ENCODE assay signal across 1 cellular context in genomic region chr3:197501879-197502620, GRCh38.
TF ChIP-seq lines count a peak whose summit lies in the region.

No MANE protein-coding gene starts in this region.

TF ChIP-seq in GM23338, 12 proteins besides CTCF, POLR2A, EP300 and RAD21 (continued from another document):
- TF ChIP-seq, protein P1, sequence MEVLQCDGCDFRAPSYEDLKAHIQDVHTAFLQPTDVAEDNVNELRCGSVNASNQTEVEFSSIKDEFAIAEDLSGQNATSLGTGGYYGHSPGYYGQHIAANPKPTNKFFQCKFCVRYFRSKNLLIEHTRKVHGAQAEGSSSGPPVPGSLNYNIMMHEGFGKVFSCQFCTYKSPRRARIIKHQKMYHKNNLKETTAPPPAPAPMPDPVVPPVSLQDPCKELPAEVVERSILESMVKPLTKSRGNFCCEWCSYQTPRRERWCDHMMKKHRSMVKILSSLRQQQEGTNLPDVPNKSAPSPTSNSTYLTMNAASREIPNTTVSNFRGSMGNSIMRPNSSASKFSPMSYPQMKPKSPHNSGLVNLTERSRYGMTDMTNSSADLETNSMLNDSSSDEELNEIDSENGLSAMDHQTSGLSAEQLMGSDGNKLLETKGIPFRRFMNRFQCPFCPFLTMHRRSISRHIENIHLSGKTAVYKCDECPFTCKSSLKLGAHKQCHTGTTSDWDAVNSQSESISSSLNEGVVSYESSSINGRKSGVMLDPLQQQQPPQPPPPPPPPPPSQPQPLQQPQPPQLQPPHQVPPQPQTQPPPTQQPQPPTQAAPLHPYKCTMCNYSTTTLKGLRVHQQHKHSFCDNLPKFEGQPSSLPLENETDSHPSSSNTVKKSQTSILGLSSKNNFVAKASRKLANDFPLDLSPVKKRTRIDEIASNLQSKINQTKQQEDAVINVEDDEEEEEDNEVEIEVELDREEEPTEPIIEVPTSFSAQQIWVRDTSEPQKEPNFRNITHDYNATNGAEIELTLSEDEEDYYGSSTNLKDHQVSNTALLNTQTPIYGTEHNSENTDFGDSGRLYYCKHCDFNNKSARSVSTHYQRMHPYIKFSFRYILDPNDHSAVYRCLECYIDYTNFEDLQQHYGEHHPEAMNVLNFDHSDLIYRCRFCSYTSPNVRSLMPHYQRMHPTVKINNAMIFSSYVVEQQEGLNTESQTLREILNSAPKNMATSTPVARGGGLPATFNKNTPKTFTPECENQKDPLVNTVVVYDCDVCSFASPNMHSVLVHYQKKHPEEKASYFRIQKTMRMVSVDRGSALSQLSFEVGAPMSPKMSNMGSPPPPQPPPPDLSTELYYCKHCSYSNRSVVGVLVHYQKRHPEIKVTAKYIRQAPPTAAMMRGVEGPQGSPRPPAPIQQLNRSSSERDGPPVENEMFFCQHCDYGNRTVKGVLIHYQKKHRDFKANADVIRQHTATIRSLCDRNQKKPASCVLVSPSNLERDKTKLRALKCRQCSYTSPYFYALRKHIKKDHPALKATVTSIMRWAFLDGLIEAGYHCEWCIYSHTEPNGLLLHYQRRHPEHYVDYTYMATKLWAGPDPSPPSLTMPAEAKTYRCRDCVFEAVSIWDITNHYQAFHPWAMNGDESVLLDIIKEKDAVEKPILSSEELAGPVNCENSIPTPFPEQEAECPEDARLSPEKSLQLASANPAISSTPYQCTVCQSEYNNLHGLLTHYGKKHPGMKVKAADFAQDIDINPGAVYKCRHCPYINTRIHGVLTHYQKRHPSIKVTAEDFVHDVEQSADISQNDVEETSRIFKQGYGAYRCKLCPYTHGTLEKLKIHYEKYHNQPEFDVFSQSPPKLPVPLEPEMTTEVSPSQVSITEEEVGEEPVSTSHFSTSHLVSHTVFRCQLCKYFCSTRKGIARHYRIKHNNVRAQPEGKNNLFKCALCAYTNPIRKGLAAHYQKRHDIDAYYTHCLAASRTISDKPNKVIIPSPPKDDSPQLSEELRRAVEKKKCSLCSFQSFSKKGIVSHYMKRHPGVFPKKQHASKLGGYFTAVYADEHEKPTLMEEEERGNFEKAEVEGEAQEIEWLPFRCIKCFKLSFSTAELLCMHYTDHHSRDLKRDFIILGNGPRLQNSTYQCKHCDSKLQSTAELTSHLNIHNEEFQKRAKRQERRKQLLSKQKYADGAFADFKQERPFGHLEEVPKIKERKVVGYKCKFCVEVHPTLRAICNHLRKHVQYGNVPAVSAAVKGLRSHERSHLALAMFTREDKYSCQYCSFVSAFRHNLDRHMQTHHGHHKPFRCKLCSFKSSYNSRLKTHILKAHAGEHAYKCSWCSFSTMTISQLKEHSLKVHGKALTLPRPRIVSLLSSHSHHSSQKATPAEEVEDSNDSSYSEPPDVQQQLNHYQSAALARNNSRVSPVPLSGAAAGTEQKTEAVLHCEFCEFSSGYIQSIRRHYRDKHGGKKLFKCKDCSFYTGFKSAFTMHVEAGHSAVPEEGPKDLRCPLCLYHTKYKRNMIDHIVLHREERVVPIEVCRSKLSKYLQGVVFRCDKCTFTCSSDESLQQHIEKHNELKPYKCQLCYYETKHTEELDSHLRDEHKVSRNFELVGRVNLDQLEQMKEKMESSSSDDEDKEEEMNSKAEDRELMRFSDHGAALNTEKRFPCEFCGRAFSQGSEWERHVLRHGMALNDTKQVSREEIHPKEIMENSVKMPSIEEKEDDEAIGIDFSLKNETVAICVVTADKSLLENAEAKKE (CRISPR knock-in tag; IDR thresholded peaks at IDR 0.05), result no peak
- TF ChIP-seq ZNF331 (CRISPR knock-in tag; IDR thresholded peaks at IDR 0.05; ENCODE audit: low read depth), result no peak
- no peak for TF ChIP-seq POLR2AphosphoS5 (IDR thresholded peaks at IDR 0.05; ENCODE audit: low read depth)
- TF ChIP-seq STAT1 (IDR thresholded peaks at IDR 0.05; ENCODE audit: unreplicated experiment), result no peak
- no peak for TF ChIP-seq REST (IDR thresholded peaks at IDR 0.05; ENCODE audit: unreplicated experiment)
- no peak for TF ChIP-seq EZH2 (IDR thresholded peaks at IDR 0.05; ENCODE audit: low read depth, unreplicated experiment)
- no peak for TF ChIP-seq ETS1 (IDR thresholded peaks at IDR 0.05)
- no peak for TF ChIP-seq JUNB (IDR thresholded peaks at IDR 0.05; ENCODE audit: unreplicated experiment)
